21 cellular contexts compared by ENCODE assay signal in the genomic region with DNA sequence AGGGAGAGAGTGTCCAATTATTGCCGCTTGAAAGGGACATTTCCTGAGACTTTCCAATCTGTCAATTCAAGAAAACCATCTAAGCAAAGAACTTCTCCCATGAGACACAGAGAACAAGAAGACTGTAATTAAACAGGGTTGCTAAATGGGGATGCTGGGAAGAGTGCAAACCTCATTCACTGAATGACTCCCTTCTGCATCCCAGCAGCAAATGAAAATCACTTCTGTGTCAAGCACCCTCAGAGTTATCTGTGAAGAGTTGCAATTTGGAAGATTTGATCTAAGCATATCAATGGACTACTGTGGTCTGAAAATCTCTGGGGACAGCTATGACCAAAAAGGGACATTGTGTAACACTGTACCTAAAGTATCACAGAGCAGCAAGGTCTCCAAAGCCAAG.
"Had no signal": no experiment of that assay in that cellular context is flagged by ENCODE, and none has a peak within 500 bp of the region (broad histone marks: within the 10 kb centered on the region; RNA-seq: fewer than 3 reads in every experiment).

No MANE protein-coding gene starts in this region.

- H3K27me3 Mint-ChIP-seq: natural killer cell treated with Interleukin-12 subunit alpha and Interleukin-12 subunit beta and Interleukin-15 and Interleukin-18, amount 100 ng/mL, for 72 hours; stimulated activated naive CD8-positive, alpha-beta T cell treated with anti-CD3 and anti-CD28 coated beads, Interleukin-15, Interleukin-2, amounts not matched to agents 100 ng/mL and 50 ng/mL, for 24 hours had no signal

- H3K27ac ChIP-seq: colonic mucosa, hepatocyte, left ventricle myocardium inferior, lower lobe of right lung, psoas muscle, right lobe of liver, tibial nerve had no signal

- DNase-seq: colonic mucosa; dermis blood vessel endothelial cell; erythroblast; foreskin melanocyte; head of caudate nucleus; kidney; left cardiac atrium; left ventricle myocardium inferior; lower lobe of right lung; mesenchymal stem cell; midbrain; psoas muscle; retina; right lobe of liver; stimulated activated CD4-positive, alpha-beta T cell treated with anti-CD3 and anti-CD28 coated beads, Interleukin-4, amount 100 ng/mL, for 1 hour; stimulated activated CD8-positive, alpha-beta memory T cell treated with anti-CD3 and anti-CD28 coated beads, Interleukin-4, amount 100 ng/mL, for 48 hours had no signal

- H3K36me3 ChIP-seq: colonic mucosa had no signal

- ATAC-seq: left cardiac atrium; lower lobe of right lung; natural killer cell treated with Interleukin-12 subunit alpha and Interleukin-12 subunit beta and Interleukin-15 and Interleukin-18, amount 100 ng/mL, for 72 hours; psoas muscle; right lobe of liver; stimulated activated effector memory CD8-positive, alpha-beta T cell treated with anti-CD3 and anti-CD28 coated beads, Interleukin-12 subunit alpha, Interleukin-12 subunit beta, amount 100 ng/mL, for 72 hours had no signal

- H3K27ac Mint-ChIP-seq: natural killer cell treated with Interleukin-12 subunit alpha and Interleukin-12 subunit beta and Interleukin-15 and Interleukin-18, amount 100 ng/mL, for 72 hours; stimulated activated effector memory CD8-positive, alpha-beta T cell treated with anti-CD3 and anti-CD28 coated beads, Interleukin-12 subunit alpha, Interleukin-12 subunit beta, amount 100 ng/mL, for 72 hours; stimulated activated naive CD8-positive, alpha-beta T cell treated with anti-CD3 and anti-CD28 coated beads, Interleukin-15, Interleukin-2, amounts not matched to agents 100 ng/mL and 50 ng/mL, for 24 hours had no signal

- H3K9me3 ChIP-seq: colonic mucosa, left ventricle myocardium inferior, lower lobe of right lung, psoas muscle, right lobe of liver, tibial nerve had no signal

- H2AFZ ChIP-seq: hepatocyte had no signal

- H3K4me3 Mint-ChIP-seq: natural killer cell treated with Interleukin-12 subunit alpha and Interleukin-12 subunit beta and Interleukin-15 and Interleukin-18, amount 100 ng/mL, for 72 hours; stimulated activated effector memory CD8-positive, alpha-beta T cell treated with anti-CD3 and anti-CD28 coated beads, Interleukin-12 subunit alpha, Interleukin-12 subunit beta, amount 100 ng/mL, for 72 hours; stimulated activated naive CD8-positive, alpha-beta T cell treated with anti-CD3 and anti-CD28 coated beads, Interleukin-15, Interleukin-2, amounts not matched to agents 100 ng/mL and 50 ng/mL, for 24 hours had no signal

- H3K4me2 ChIP-seq: hepatocyte had no signal

- FAIRE-seq: kidney had no signal

- H3K4me3 ChIP-seq: colonic mucosa, hepatocyte, left ventricle myocardium inferior, lower lobe of right lung, psoas muscle, right lobe of liver, tibial nerve had no signal

- H3K27me3 ChIP-seq: colonic mucosa, hepatocyte, right lobe of liver, tibial nerve had no signal

- H3K9me3 Mint-ChIP-seq: natural killer cell treated with Interleukin-12 subunit alpha and Interleukin-12 subunit beta and Interleukin-15 and Interleukin-18, amount 100 ng/mL, for 72 hours; stimulated activated effector memory CD8-positive, alpha-beta T cell treated with anti-CD3 and anti-CD28 coated beads, Interleukin-12 subunit alpha, Interleukin-12 subunit beta, amount 100 ng/mL, for 72 hours; stimulated activated naive CD8-positive, alpha-beta T cell treated with anti-CD3 and anti-CD28 coated beads, Interleukin-15, Interleukin-2, amounts not matched to agents 100 ng/mL and 50 ng/mL, for 24 hours had no signal
